ENCODE assay signal across 11 cellular contexts in genomic region chr4:36152712-36153111, GRCh38.
"Had no signal": no experiment of that assay in that cellular context is flagged by ENCODE, and none has a peak within 500 bp of the region (broad histone marks: within the 10 kb centered on the region; RNA-seq: fewer than 3 reads in every experiment).

No MANE protein-coding gene starts in this region.

- ATAC-seq: foreskin keratinocyte; stimulated activated effector memory CD8-positive, alpha-beta T cell treated with anti-CD3 and anti-CD28 coated beads, Interleukin-12 subunit alpha, Interleukin-12 subunit beta, amount 100 ng/mL, for 72 hours had no signal

- DNase-seq: activated CD4-positive, alpha-beta T cell treated with anti-CD3 and anti-CD28 coated beads, Interleukin-2, amount 50 U/mL, for 48 hours; activated naive CD4-positive, alpha-beta T cell treated with anti-CD3 and anti-CD28 coated beads, Interleukin-2, amount 10 ng/mL, durations not matched to agents 7 days and 5 days; cerebellar nuclear complex; effector CD8-positive, alpha-beta T cell; foreskin keratinocyte; head of caudate nucleus; kidney glomerular epithelial cell; nucleus accumbens; posterior cingulate gyrus; WERI-Rb-1 had no signal
